In the genomic region with DNA sequence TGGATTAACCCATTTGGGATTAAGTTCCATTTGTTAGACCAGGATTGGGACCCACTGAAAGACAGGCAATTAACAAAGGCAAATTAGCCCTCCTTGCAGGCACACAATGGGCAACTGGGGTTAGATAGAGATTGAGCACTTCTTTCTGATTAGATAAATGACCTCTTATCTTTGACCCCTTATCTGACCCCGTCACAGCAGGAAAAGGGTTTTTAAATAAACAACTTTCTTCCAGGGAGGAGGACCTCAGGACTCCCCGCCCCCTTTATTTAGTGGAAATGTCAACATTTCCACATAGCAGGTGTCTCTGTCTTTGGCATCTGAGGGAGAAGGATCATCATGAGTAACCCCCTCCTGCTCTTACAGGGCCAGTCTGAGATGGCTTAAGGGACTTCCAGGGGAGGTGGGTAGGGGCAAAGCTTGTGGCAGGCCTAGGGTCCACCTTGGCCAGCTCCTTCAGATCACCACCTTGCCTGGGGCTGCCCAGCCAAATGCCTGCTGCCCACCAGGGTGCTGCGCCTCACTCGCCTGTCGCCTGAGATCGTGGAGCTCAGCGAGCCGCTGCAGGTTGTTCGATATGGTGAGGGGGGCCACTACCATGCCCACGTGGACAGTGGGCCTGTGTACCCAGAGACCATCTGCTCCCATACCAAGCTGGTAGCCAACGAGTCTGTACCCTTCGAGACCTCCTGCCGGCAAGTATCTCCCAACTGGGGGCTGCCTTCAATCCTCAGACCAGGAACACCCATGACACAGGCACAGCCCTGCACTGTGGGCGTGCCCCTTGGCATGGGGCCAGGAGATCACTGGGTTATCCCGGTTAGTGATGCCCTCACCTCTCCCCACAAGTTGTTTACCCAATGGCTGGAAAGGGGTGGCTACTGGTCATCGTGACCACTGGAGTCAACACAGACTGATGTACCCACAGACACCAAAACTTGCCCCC, we compare ENCODE assay signal across 21 cellular contexts. TPM values are rescaled to one million over a fixed set of nuclear protein-coding genes. Genes with fewer than 3 reads are reported as not detected.
DNase-seq lines count a peak whose midpoint lies in the region; ATAC-seq and TF ChIP-seq lines count a peak whose summit lies in the region.
"Had no signal": no experiment of that assay in that cellular context is flagged by ENCODE, and none has a peak within 500 bp of the region (broad histone marks: within the 10 kb centered on the region; RNA-seq: fewer than 3 reads in every experiment).

No MANE protein-coding gene starts in this region.

- no peak overlapping the region for H3K4me3 Mint-ChIP-seq in natural killer cell
- H3K4me3 Mint-ChIP-seq: activated B cell treated with CpG ODN at 0.5 μM for 24 hours; activated naive CD8-positive, alpha-beta T cell treated with anti-CD3 and anti-CD28 coated beads, Interleukin-2, amount 10 ng/mL, durations not matched to agents 7 days and 5 days; T-helper 17 cell had no signal

- H3K27me3 ChIP-seq in heart right ventricle: no peaks in the 10 kb centered on the region
- H3K27me3 ChIP-seq: BE2C, body of pancreas, suprapubic skin had no signal

- WGBS in heart right ventricle, 2 donors: 85 to 89% methylated on average over 16 of the region's 16 CpGs

- peaks cover 24% of the 10 kb centered on the region in 2 donors for H3K4me1 Mint-ChIP-seq in natural killer cell

- no peaks in the 10 kb centered on the region for H3K9me3 Mint-ChIP-seq in natural killer cell
- H3K9me3 Mint-ChIP-seq: activated B cell treated with CpG ODN at 0.5 μM for 24 hours; activated naive CD8-positive, alpha-beta T cell treated with anti-CD3 and anti-CD28 coated beads, Interleukin-2, amount 10 ng/mL, durations not matched to agents 7 days and 5 days; nephron had no signal

- in situ Hi-C loops in GM13976 (cut with MboI; ENCODE audit: low sequenced_read_pairs, unreplicated experiment): no loop called here

- H3K27ac ChIP-seq in heart right ventricle: no peak overlapping the region
- H3K27ac ChIP-seq: body of pancreas, KMS-11, suprapubic skin had no signal

- no peaks in the 10 kb centered on the region for H3K9me3 ChIP-seq in heart right ventricle
- H3K9me3 ChIP-seq: BE2C, body of pancreas, suprapubic skin had no signal

- peak; percentile 42 for DNase-seq in DMS 273 (lab: John Stamatoyannopoulos, UW; ENCODE audit: unreplicated experiment)
- DNase-seq in DMS 273 treated with DMSO at 0.1 percent for 48 hours (lab: John Stamatoyannopoulos, UW): no peak
- DNase-seq in left ventricle myocardium superior: peak; percentile 57
- DNase-seq in heart right ventricle: no peak
- peak; percentile 70 for DNase-seq in left lobe of liver (ENCODE audit: low spot score)
- no peak for DNase-seq in natural killer cell
- no peak for DNase-seq in activated CD4-positive, CD25-positive, alpha-beta regulatory T cell treated with anti-CD3 and anti-CD28 coated beads, Interleukin-2, amount 50 U/mL, for 72 hours
- DNase-seq in GM13976 (ENCODE audit: low spot score): no peak
- DNase-seq: activated B cell treated with CpG ODN at 0.5 μM for 24 hours; activated naive CD8-positive, alpha-beta T cell treated with anti-CD3 and anti-CD28 coated beads, Interleukin-2, amount 10 ng/mL, durations not matched to agents 7 days and 5 days; BE2C; DMS153; NCI-H1092 treated with DMSO at 0.1 percent for 48 hours; NCI-H226; SIG-M5; stimulated activated CD4-positive, alpha-beta T cell treated with anti-CD3 and anti-CD28 coated beads, Interleukin-12 subunit alpha, Interleukin-12 subunit beta, amount 100 ng/mL, for 4 hours; T-helper 17 cell had no signal

- peaks cover 4 to 27% (median 16%) of the 10 kb centered on the region in 9 donors for H3K4me1 ChIP-seq in heart right ventricle

- peaks cover 0 to 21% (median 0%) of the 10 kb centered on the region in 9 donors for H3K36me3 ChIP-seq in heart right ventricle
- H3K36me3 ChIP-seq: suprapubic skin had no signal

- no peak overlapping the region for H3K4me3 ChIP-seq in heart right ventricle
- H3K4me3 ChIP-seq: body of pancreas, suprapubic skin had no signal

- no peaks in the 10 kb centered on the region for H3K36me3 Mint-ChIP-seq in natural killer cell
- H3K36me3 Mint-ChIP-seq: activated naive CD8-positive, alpha-beta T cell treated with anti-CD3 and anti-CD28 coated beads, Interleukin-2, amount 10 ng/mL, durations not matched to agents 7 days and 5 days had no signal

- H3K27ac Mint-ChIP-seq in natural killer cell: no peak overlapping the region
- H3K27ac Mint-ChIP-seq: activated B cell treated with CpG ODN at 0.5 μM for 24 hours; activated naive CD8-positive, alpha-beta T cell treated with anti-CD3 and anti-CD28 coated beads, Interleukin-2, amount 10 ng/mL, durations not matched to agents 7 days and 5 days; nephron; T-helper 17 cell had no signal

- intact Hi-C loops in left ventricle myocardium superior (cut with micrococcal nuclease): no loop called here
- intact Hi-C loops in heart right ventricle (cut with DNase I): no loop called here
- intact Hi-C loops in natural killer cell (cut with micrococcal nuclease): loop anchor here (5.0 kb wide), 2 partner anchors 87 to 88 kb away; a partner anchor contains a TSS

- TF ChIP-seq CTCF in heart right ventricle (IDR thresholded peaks at IDR 0.05) (no peak), natural killer cell (IDR thresholded peaks at IDR 0.05) (no peak), GM13976 (IDR thresholded peaks at IDR 0.05; ENCODE audit: borderline replicate concordance, control extremely low read depth, extremely low read depth, insufficient read depth, missing control alignments) (no peak)

- no peaks in the 10 kb centered on the region for H3K27me3 Mint-ChIP-seq in natural killer cell (ENCODE audit: low read depth in 2 of 2)
- H3K27me3 Mint-ChIP-seq: activated B cell treated with CpG ODN at 0.5 μM for 24 hours; activated naive CD8-positive, alpha-beta T cell treated with anti-CD3 and anti-CD28 coated beads, Interleukin-2, amount 10 ng/mL, durations not matched to agents 7 days and 5 days; T-helper 17 cell had no signal

- ATAC-seq in left ventricle myocardium superior: no peak
- no peak for ATAC-seq in heart right ventricle
- peak; percentile 1 for ATAC-seq in left lobe of liver
- ATAC-seq in natural killer cell: no peak
- ATAC-seq: body of pancreas, T-helper 17 cell had no signal

RNA-seq across cellular contexts. Expression of a gene that starts 2.6 kb away (rescaled TPM):
- total RNA-seq in left ventricle myocardium superior (86.9 TPM), heart right ventricle (10 to 100 TPM; 70.4 to 98.8 (median 76.5) TPM), left lobe of liver (79.5 TPM), natural killer cell (100 to 1,000 TPM; 113 to 167 (median 129) TPM)
- polyA plus RNA-seq in heart right ventricle: 100 to 1,000 TPM in 1 of 2 donors, 10 to 100 TPM in 1; 77.5 to 126 TPM

RNA-seq across cellular contexts. Expression of a gene that starts 13.8 kb away (rescaled TPM):
- total RNA-seq in left ventricle myocardium superior (10.7 TPM), heart right ventricle (10 to 100 TPM in 8 of 10 donors, 1 to 10 TPM in 2; 7.6 to 17.8 (median 13.9) TPM), left lobe of liver (8.6 TPM), natural killer cell (10 to 100 TPM; 16.8 to 20.1 (median 18.0) TPM)
- polyA plus RNA-seq in heart right ventricle: 10 to 100 TPM; 15.2 to 16.1 TPM

RNA-seq across cellular contexts. Expression of a gene that starts 14.6 kb away (rescaled TPM):
- total RNA-seq in left ventricle myocardium superior (27.6 TPM), heart right ventricle (10 to 100 TPM; 23.8 to 41.7 (median 30.8) TPM), left lobe of liver (13.7 TPM), natural killer cell (10 to 100 TPM; 28.8 to 31.3 (median 30.6) TPM)
- polyA plus RNA-seq in heart right ventricle: 10 to 100 TPM; 25.8 to 30.9 TPM

RNA-seq across cellular contexts. Expression of a gene that starts 17.3 kb away (rescaled TPM):
- total RNA-seq in left ventricle myocardium superior: 168 TPM
- 100 to 1,000 TPM; 154 to 186 (median 167) TPM for total RNA-seq in heart right ventricle
- polyA plus RNA-seq in heart right ventricle: 100 to 1,000 TPM; 184 to 280 TPM
- total RNA-seq in left lobe of liver: 44.2 TPM
- 10 to 100 TPM; 51.0 to 72.9 (median 66.1) TPM for total RNA-seq in natural killer cell

RNA-seq across cellular contexts. Expression of a gene that starts 24.6 kb away (rescaled TPM):
- 59.6 TPM for total RNA-seq in left ventricle myocardium superior
- total RNA-seq in heart right ventricle: 10 to 100 TPM; 40.7 to 70.3 (median 58.4) TPM
- 100 to 1,000 TPM in 1 of 2 donors, 10 to 100 TPM in 1; 84.0 to 105 TPM for polyA plus RNA-seq in heart right ventricle
- total RNA-seq in left lobe of liver: 38.6 TPM
- 10 to 100 TPM; 45.6 to 85.7 (median 50.0) TPM for total RNA-seq in natural killer cell

Comparison
In these comparisons a context has a peak if more than half of its experiments do, and no peak if none do; other contexts are left out.
1. DNase-seq: peak in DMS 273 (single experiment), left ventricle myocardium superior (single experiment) and left lobe of liver (single experiment); none in DMS 273 treated with DMSO at 0.1 percent for 48 hours (single experiment), heart right ventricle (0 of 2), natural killer cell (single experiment), activated CD4-positive, CD25-positive, alpha-beta regulatory T cell treated with anti-CD3 and anti-CD28 coated beads, Interleukin-2, amount 50 U/mL, for 72 hours (single experiment) and GM13976 (single experiment).